Comparison of ENCODE assay signal across 10 cellular contexts in the genomic region with DNA sequence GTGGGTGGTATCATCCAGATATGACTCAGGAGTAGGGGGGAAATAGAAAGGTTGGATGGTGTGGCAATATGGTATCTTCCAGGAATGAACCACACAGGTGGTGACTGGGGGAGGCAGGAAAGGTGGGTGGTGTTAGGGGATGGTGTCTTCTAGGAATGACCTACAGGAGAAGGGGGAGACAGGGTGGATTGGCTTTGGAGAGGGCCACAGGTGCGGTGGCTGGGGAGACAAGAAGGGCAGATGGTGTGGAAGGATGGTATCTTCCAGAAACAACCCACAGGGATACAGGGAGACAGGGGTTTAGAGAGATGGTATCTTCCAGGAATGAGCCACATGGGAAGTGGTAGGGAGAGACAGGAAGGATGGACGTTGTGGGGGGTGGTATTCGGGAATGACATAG.
"Had no signal": no experiment of that assay in that cellular context is flagged by ENCODE, and none has a peak within 500 bp of the region (broad histone marks: within the 10 kb centered on the region; RNA-seq: fewer than 3 reads in every experiment).

No MANE protein-coding gene starts in this region.

- H3K9ac ChIP-seq: GM23248, KMS-11 had no signal

- DNase-seq: GM23248, GOT3, H7, HFFc6, IMR-90, Karpas-422, KBM-7 had no signal

- H3K4me2 ChIP-seq: KMS-11 had no signal

- H3K4me1 ChIP-seq: HAP-1 had no signal

- H3K27ac ChIP-seq: GM23248, HL-60, KMS-11 had no signal

- H3K36me3 ChIP-seq: HAP-1 had no signal

- H3K4me3 ChIP-seq: GM23248, HAP-1 had no signal
